ENCODE assay signal across 1 cellular context in the genomic region with DNA sequence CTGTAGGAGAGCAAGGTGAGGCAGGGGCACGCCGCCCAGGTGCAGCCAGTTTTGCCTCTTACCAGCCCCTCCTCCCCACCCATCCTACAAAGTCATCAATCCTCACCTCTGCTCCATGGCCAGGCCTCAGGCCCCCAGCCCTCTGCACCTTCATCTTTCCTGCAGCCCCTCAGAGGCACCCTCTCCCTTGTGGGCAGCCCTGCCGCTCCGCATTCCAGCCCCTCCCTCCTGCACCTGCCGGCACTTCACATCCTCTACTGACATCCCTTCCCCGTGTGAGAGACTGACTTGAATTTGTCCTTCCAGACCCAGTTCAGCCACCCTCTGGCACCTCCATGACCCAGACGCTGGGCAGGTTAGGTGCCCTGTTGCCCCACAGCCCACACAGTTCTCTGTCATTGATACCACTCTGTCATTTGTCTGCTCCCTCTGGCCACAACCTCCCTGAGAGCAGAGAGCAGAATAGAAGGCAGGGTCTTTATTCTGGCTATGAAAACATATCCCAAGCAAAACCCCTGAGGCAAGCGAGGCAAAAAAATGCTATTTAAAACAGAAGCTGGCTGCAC.
TF ChIP-seq lines count a peak whose summit lies in the region.

No MANE protein-coding gene starts in this region.

TF ChIP-seq in GM23338, 12 proteins besides CTCF, POLR2A, EP300 and RAD21:
- no peak for TF ChIP-seq ZNF114 (CRISPR knock-in tag; IDR thresholded peaks at IDR 0.05)
- no peak for TF ChIP-seq POLR2AphosphoS5 (IDR thresholded peaks at IDR 0.05; ENCODE audit: low read depth)
- no peak for TF ChIP-seq JUNB (IDR thresholded peaks at IDR 0.05; ENCODE audit: unreplicated experiment)
- TF ChIP-seq, protein P1, sequence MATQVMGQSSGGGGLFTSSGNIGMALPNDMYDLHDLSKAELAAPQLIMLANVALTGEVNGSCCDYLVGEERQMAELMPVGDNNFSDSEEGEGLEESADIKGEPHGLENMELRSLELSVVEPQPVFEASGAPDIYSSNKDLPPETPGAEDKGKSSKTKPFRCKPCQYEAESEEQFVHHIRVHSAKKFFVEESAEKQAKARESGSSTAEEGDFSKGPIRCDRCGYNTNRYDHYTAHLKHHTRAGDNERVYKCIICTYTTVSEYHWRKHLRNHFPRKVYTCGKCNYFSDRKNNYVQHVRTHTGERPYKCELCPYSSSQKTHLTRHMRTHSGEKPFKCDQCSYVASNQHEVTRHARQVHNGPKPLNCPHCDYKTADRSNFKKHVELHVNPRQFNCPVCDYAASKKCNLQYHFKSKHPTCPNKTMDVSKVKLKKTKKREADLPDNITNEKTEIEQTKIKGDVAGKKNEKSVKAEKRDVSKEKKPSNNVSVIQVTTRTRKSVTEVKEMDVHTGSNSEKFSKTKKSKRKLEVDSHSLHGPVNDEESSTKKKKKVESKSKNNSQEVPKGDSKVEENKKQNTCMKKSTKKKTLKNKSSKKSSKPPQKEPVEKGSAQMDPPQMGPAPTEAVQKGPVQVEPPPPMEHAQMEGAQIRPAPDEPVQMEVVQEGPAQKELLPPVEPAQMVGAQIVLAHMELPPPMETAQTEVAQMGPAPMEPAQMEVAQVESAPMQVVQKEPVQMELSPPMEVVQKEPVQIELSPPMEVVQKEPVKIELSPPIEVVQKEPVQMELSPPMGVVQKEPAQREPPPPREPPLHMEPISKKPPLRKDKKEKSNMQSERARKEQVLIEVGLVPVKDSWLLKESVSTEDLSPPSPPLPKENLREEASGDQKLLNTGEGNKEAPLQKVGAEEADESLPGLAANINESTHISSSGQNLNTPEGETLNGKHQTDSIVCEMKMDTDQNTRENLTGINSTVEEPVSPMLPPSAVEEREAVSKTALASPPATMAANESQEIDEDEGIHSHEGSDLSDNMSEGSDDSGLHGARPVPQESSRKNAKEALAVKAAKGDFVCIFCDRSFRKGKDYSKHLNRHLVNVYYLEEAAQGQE (IDR thresholded peaks at IDR 0.05; ENCODE audit: unreplicated experiment) = no peak
- no peak for TF ChIP-seq STAT1 (IDR thresholded peaks at IDR 0.05; ENCODE audit: unreplicated experiment)
- TF ChIP-seq, protein P2, sequence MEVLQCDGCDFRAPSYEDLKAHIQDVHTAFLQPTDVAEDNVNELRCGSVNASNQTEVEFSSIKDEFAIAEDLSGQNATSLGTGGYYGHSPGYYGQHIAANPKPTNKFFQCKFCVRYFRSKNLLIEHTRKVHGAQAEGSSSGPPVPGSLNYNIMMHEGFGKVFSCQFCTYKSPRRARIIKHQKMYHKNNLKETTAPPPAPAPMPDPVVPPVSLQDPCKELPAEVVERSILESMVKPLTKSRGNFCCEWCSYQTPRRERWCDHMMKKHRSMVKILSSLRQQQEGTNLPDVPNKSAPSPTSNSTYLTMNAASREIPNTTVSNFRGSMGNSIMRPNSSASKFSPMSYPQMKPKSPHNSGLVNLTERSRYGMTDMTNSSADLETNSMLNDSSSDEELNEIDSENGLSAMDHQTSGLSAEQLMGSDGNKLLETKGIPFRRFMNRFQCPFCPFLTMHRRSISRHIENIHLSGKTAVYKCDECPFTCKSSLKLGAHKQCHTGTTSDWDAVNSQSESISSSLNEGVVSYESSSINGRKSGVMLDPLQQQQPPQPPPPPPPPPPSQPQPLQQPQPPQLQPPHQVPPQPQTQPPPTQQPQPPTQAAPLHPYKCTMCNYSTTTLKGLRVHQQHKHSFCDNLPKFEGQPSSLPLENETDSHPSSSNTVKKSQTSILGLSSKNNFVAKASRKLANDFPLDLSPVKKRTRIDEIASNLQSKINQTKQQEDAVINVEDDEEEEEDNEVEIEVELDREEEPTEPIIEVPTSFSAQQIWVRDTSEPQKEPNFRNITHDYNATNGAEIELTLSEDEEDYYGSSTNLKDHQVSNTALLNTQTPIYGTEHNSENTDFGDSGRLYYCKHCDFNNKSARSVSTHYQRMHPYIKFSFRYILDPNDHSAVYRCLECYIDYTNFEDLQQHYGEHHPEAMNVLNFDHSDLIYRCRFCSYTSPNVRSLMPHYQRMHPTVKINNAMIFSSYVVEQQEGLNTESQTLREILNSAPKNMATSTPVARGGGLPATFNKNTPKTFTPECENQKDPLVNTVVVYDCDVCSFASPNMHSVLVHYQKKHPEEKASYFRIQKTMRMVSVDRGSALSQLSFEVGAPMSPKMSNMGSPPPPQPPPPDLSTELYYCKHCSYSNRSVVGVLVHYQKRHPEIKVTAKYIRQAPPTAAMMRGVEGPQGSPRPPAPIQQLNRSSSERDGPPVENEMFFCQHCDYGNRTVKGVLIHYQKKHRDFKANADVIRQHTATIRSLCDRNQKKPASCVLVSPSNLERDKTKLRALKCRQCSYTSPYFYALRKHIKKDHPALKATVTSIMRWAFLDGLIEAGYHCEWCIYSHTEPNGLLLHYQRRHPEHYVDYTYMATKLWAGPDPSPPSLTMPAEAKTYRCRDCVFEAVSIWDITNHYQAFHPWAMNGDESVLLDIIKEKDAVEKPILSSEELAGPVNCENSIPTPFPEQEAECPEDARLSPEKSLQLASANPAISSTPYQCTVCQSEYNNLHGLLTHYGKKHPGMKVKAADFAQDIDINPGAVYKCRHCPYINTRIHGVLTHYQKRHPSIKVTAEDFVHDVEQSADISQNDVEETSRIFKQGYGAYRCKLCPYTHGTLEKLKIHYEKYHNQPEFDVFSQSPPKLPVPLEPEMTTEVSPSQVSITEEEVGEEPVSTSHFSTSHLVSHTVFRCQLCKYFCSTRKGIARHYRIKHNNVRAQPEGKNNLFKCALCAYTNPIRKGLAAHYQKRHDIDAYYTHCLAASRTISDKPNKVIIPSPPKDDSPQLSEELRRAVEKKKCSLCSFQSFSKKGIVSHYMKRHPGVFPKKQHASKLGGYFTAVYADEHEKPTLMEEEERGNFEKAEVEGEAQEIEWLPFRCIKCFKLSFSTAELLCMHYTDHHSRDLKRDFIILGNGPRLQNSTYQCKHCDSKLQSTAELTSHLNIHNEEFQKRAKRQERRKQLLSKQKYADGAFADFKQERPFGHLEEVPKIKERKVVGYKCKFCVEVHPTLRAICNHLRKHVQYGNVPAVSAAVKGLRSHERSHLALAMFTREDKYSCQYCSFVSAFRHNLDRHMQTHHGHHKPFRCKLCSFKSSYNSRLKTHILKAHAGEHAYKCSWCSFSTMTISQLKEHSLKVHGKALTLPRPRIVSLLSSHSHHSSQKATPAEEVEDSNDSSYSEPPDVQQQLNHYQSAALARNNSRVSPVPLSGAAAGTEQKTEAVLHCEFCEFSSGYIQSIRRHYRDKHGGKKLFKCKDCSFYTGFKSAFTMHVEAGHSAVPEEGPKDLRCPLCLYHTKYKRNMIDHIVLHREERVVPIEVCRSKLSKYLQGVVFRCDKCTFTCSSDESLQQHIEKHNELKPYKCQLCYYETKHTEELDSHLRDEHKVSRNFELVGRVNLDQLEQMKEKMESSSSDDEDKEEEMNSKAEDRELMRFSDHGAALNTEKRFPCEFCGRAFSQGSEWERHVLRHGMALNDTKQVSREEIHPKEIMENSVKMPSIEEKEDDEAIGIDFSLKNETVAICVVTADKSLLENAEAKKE (CRISPR knock-in tag; IDR thresholded peaks at IDR 0.05) = no peak
- TF ChIP-seq, protein P3, sequence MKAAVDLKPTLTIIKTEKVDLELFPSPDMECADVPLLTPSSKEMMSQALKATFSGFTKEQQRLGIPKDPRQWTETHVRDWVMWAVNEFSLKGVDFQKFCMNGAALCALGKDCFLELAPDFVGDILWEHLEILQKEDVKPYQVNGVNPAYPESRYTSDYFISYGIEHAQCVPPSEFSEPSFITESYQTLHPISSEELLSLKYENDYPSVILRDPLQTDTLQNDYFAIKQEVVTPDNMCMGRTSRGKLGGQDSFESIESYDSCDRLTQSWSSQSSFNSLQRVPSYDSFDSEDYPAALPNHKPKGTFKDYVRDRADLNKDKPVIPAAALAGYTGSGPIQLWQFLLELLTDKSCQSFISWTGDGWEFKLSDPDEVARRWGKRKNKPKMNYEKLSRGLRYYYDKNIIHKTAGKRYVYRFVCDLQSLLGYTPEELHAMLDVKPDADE (IDR thresholded peaks at IDR 0.05) = no peak
- TF ChIP-seq EZH2phosphoT487 (IDR thresholded peaks at IDR 0.05; ENCODE audit: unreplicated experiment) = no peak
- TF ChIP-seq EZH2 (IDR thresholded peaks at IDR 0.05; ENCODE audit: low read depth, unreplicated experiment) = no peak
- TF ChIP-seq CREB1 (CRISPR knock-in tag; IDR thresholded peaks at IDR 0.05; ENCODE audit: low read depth) = no peak
- no peak for TF ChIP-seq NANOG (IDR thresholded peaks at IDR 0.05; ENCODE audit: borderline replicate concordance)
